ENCODE assay signal across 1 cellular context in genomic region chr6:6725120-6725833, GRCh38.
TF ChIP-seq lines count a peak whose summit lies in the region.

No MANE protein-coding gene starts in this region.

TF ChIP-seq in HepG2, 621 proteins besides CTCF, POLR2A, EP300 and RAD21 (continued from another document):
- no peak for TF ChIP-seq ZBTB44 (CRISPR knock-in tag; IDR thresholded peaks at IDR 0.05)
- no peak for TF ChIP-seq ZHX1 (CRISPR knock-in tag; IDR thresholded peaks at IDR 0.05; ENCODE audit: low read depth)
- TF ChIP-seq TBP (CRISPR knock-in tag; IDR thresholded peaks at IDR 0.05): no peak
- TF ChIP-seq ZNF333 (CRISPR knock-in tag; IDR thresholded peaks at IDR 0.05; ENCODE audit: borderline replicate concordance): no peak
TF ChIP-seq in HepG2: peak in this region for 11.
